8 cellular contexts compared by ENCODE assay signal in genomic region chr5:111758284-111758628, GRCh38. TPM values are rescaled to one million over a fixed set of nuclear protein-coding genes. Genes with fewer than 3 reads are reported as not detected.
DNase-seq lines count a peak whose midpoint lies in the region; ATAC-seq and TF ChIP-seq lines count a peak whose summit lies in the region.

No MANE protein-coding gene starts in this region.

- H3K4me1 ChIP-seq in adipocyte (ENCODE audit: control insufficient read depth, insufficient read depth, low read length) (peaks cover 34% of the 10 kb centered on the region), suprapubic skin (peaks cover 28% of the 10 kb centered on the region)

- peak overlapping the region; percentile 91 for H3K4me3 Mint-ChIP-seq in T-helper 2 cell treated with Interferon-gamma antibody and Interleukin-4, amounts not matched to agents 5 μg/mL and 100 μg/mL, for 36 hours

- DNase-seq in T-helper 2 cell treated with Interferon-gamma antibody and Interleukin-4, amounts not matched to agents 5 μg/mL and 100 μg/mL, for 36 hours (ENCODE audit: low spot score): no peak
- DNase-seq in T-helper 2 cell (no peak), adipocyte (ENCODE audit: low read depth) (no peak), kidney glomerular epithelial cell (lab: John Stamatoyannopoulos, UW) (peak; percentile 64), suprapubic skin (ENCODE audit: low spot score in 2 of 2) (no peak), ACHN (no peak), NCI-H446 (lab: John Stamatoyannopoulos, UW) (no peak)

- no peak for ATAC-seq in GM18907 (IDR thresholded peaks at IDR 0.05; ENCODE audit: unreplicated experiment)

- TF ChIP-seq POLR2A in suprapubic skin (IDR thresholded peaks at IDR 0.05): no peak

- H3K36me3 ChIP-seq in adipocyte (ENCODE audit: control insufficient read depth, insufficient read depth, low read length, severe bottlenecking): no peaks in the 10 kb centered on the region
- no peaks in the 10 kb centered on the region for H3K36me3 ChIP-seq in suprapubic skin

- H3K27ac Mint-ChIP-seq in T-helper 2 cell treated with Interferon-gamma antibody and Interleukin-4, amounts not matched to agents 5 μg/mL and 100 μg/mL, for 36 hours: peak overlapping the region; percentile 91

- H3K27me3 ChIP-seq in adipocyte (replicated peaks; ENCODE audit: control insufficient read depth, insufficient read depth, low read length): no peaks in the 10 kb centered on the region
- H3K27me3 ChIP-seq in suprapubic skin: no peaks in the 10 kb centered on the region

- TF ChIP-seq EP300 in suprapubic skin (IDR thresholded peaks at IDR 0.05): no peak

- peaks cover 13% of the 10 kb centered on the region for H3K27me3 Mint-ChIP-seq in T-helper 2 cell treated with Interferon-gamma antibody and Interleukin-4, amounts not matched to agents 5 μg/mL and 100 μg/mL, for 36 hours (ENCODE audit: low read depth)

- peak overlapping the region; percentile 95 for H3K4me3 ChIP-seq in adipocyte (ENCODE audit: low read length)
- peak overlapping the region; percentile 60 for H3K4me3 ChIP-seq in suprapubic skin

- no peaks in the 10 kb centered on the region for H3K9me3 Mint-ChIP-seq in T-helper 2 cell treated with Interferon-gamma antibody and Interleukin-4, amounts not matched to agents 5 μg/mL and 100 μg/mL, for 36 hours

- 9% methylated on average over 5 of the region's 5 CpGs for WGBS in suprapubic skin

- H3K9ac ChIP-seq in adipocyte (ENCODE audit: low read length): peak overlapping the region; percentile 93

- peaks cover 8% of the 10 kb centered on the region for H3K36me3 Mint-ChIP-seq in T-helper 2 cell treated with Interferon-gamma antibody and Interleukin-4, amounts not matched to agents 5 μg/mL and 100 μg/mL, for 36 hours (ENCODE audit: low read depth)

- no peaks in the 10 kb centered on the region for H3K9me3 ChIP-seq in adipocyte (ENCODE audit: control insufficient read depth, low read length)
- H3K9me3 ChIP-seq in suprapubic skin: no peaks in the 10 kb centered on the region

- in situ Hi-C loops in ACHN (cut with HindIII; ENCODE audit: low pct_ligation_motif_present, low pct_unique_long_range_greater_than_20kb, low sequenced_read_pairs): no loop called here

- peak overlapping the region; percentile 87 for H3K27ac ChIP-seq in suprapubic skin

- peaks cover 32% of the 10 kb centered on the region for H3K4me1 Mint-ChIP-seq in T-helper 2 cell treated with Interferon-gamma antibody and Interleukin-4, amounts not matched to agents 5 μg/mL and 100 μg/mL, for 36 hours (ENCODE audit: low read depth)

- no peak for TF ChIP-seq CTCF in suprapubic skin (IDR thresholded peaks at IDR 0.05)

RNA-seq across cellular contexts. Expression of gene NREP, which starts 1.3 kb away (rescaled TPM):
- 10 to 100 TPM in 1 of 4 donors, 1 to 10 TPM in 3; 7.0 to 10.1 (median 8.3) TPM for total RNA-seq in suprapubic skin
